ENCODE assay signal across 7 cellular contexts in genomic region chr7:65898677-65899447, GRCh38. TPM values are rescaled to one million over a fixed set of nuclear protein-coding genes. Genes with fewer than 3 reads are reported as not detected.
A peak's percentile ranks its signal among the peaks of the same experiment; 100 is the strongest.
DNase-seq lines count a peak whose midpoint lies in the region; ATAC-seq, FAIRE-seq and TF ChIP-seq lines count a peak whose summit lies in the region.
"Not testable (repeated sequence)": the region's sequence is repeated elsewhere in the genome, so short reads cannot be mapped to it uniquely, and the experiment has no call there.

No MANE protein-coding gene starts in this region.

- H3K4me1 ChIP-seq in pancreas = peaks cover 0 to 11% (median 0%) of the 10 kb centered on the region in 3 donors

- TF ChIP-seq CTCF in pancreas (IDR thresholded peaks at IDR 0.05) = not testable (repeated sequence)

- not testable (repeated sequence) for H3K4me3 ChIP-seq in pancreas

- H3K27me3 ChIP-seq in pancreas = not testable (repeated sequence)

- not testable (repeated sequence) for FAIRE-seq in pancreas (lab: Jason Lieb, UNC)

- DNase-seq in pancreas = peak in 1 of 6 donors; percentile 19

- not testable (repeated sequence) for H3K9me3 ChIP-seq in pancreas

- WGBS in pancreas, 2 donors = 37 to 44% methylated on average over 2 of the region's 2 CpGs

- peak overlapping the region in 2 of 4 donors; percentile 5 to 28 for H3K27ac ChIP-seq in pancreas

- intact Hi-C loops in pancreas (cut with DNase I) = not testable (repeated sequence)

- not testable (repeated sequence) for H3K36me3 ChIP-seq in pancreas

- peak; percentile 86 for ATAC-seq in GM18858 (IDR thresholded peaks at IDR 0.05; ENCODE audit: unreplicated experiment)
- ATAC-seq in GM19351 (IDR thresholded peaks at IDR 0.05; ENCODE audit: unreplicated experiment) = peak; percentile 80
- peak; percentile 69 for ATAC-seq in GM21447 (IDR thresholded peaks at IDR 0.05; ENCODE audit: unreplicated experiment)
- ATAC-seq in HG02678 (IDR thresholded peaks at IDR 0.05; ENCODE audit: unreplicated experiment) = peak; percentile 89
- ATAC-seq in HG03175 (IDR thresholded peaks at IDR 0.05; ENCODE audit: unreplicated experiment) = peak; percentile 70
- peak; percentile 44 for ATAC-seq in HG03469 (IDR thresholded peaks at IDR 0.05; ENCODE audit: unreplicated experiment)
- ATAC-seq in pancreas = peak in 3 of 4 donors; percentile 31 to 59 (median 59)

RNA-seq across cellular contexts. Expression of gene VKORC1L1, which starts 26.0 kb away (rescaled TPM):
- total RNA-seq in pancreas = 10 to 100 TPM in 3 of 6 donors, 1 to 10 TPM in 3; 6.0 to 12.0 (median 9.6) TPM
- polyA plus RNA-seq in pancreas = 1 to 10 TPM; 3.4 to 7.3 TPM
